10 cellular contexts compared by ENCODE assay signal in the genomic region with DNA sequence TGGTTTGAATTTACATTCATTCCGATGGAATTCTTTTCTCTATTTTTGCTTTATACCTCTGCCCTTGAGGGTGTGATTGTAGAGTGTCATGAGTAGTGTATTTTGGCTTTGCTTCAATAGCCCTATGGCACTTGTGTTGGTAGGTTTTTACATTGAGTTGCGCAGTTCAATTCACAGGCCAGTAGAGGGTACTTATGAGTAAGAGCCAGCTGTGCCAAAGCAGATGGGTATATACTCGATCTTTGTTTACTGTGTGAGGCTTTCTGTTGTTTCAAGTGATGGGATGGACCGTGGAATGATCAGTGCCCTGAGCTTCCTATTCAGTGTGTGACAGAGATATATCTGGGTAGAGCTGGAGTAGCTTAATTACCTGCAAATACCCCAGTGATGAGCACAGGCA. TPM values are rescaled to one million over a fixed set of nuclear protein-coding genes. Genes with fewer than 3 reads are reported as not detected.
DNase-seq lines count a peak whose midpoint lies in the region; ATAC-seq and TF ChIP-seq lines count a peak whose summit lies in the region.
"Had no signal": no experiment of that assay in that cellular context is flagged by ENCODE, and none has a peak within 500 bp of the region (broad histone marks: within the 10 kb centered on the region; RNA-seq: fewer than 3 reads in every experiment).

No MANE protein-coding gene starts in this region.

- ATAC-seq in GM21447 (IDR thresholded peaks at IDR 0.05; ENCODE audit: unreplicated experiment): no peak
- ATAC-seq in HG03432 (IDR thresholded peaks at IDR 0.05; ENCODE audit: unreplicated experiment): no peak

- no TSS peak for BruUV-seq in OCI-LY7 (replicated peaks; lab: Mats Ljungman, UMichigan)

- 51 to 59% methylated on average over 4 of the region's 4 CpGs for WGBS in GM23248 (ENCODE audit: low coverage in 1 of 2, low lambda C conversion rate in 2 of 2, missing lambda C conversion rate in 2 of 2), 2 experiments

- CTCF ChIA-PET in OCI-LY7 (lab: Charles Lee; ENCODE audit: unreplicated experiment): no interaction called here

- peak; percentile 63 for DNase-seq in GM23248
- peak; percentile 11 for DNase-seq in OCI-LY7 (ENCODE audit: low spot score)
- no peak for DNase-seq in fibroblast of the aortic adventitia (ENCODE audit: low read depth)
- no peak for DNase-seq in AG08396 (ENCODE audit: low spot score)
- no peak for DNase-seq in stimulated activated CD8-positive, alpha-beta memory T cell treated with anti-CD3 and anti-CD28 coated beads, Interleukin-4, amount 100 ng/mL, for 48 hours
- DNase-seq: activated gamma-delta T cell treated with Interleukin-2 at 50 U/mL for 16 hours had no signal

- TF ChIP-seq CTCF in C4-2B (conservative IDR thresholded peaks at IDR 0.05): peak; percentile 81
- peak; percentile 63 for TF ChIP-seq CTCF in OCI-LY7 (conservative IDR thresholded peaks at IDR 0.05; ENCODE audit: low read length)
- peak; percentile 27 for TF ChIP-seq CTCF in fibroblast of the aortic adventitia (IDR thresholded peaks at IDR 0.05; ENCODE audit: insufficient read depth, low read length)

- intact Hi-C loops in OCI-LY7 (cut with micrococcal nuclease; ENCODE audit: unreplicated experiment): no loop called here

- H3K27ac ChIP-seq in C4-2B (no peak overlapping the region), GM23248 (no peak overlapping the region), OCI-LY7 (ENCODE audit: low read depth, low read length, poor library complexity, severe bottlenecking) (no peak overlapping the region)

- H3K4me2 ChIP-seq in GM23248 (ENCODE audit: unreplicated experiment) (no peak overlapping the region), OCI-LY7 (ENCODE audit: low read length) (no peak overlapping the region)

- in situ Hi-C loops in GM23248 (cut with MboI): loop anchor here (10.0 kb wide), 2 partner anchors 65 to 235 kb away; no protein-coding TSS in a partner anchor

- H3K79me2 ChIP-seq in GM23248 (ENCODE audit: insufficient read depth): no peaks in the 10 kb centered on the region
- H3K79me2 ChIP-seq in OCI-LY7 (ENCODE audit: insufficient read depth, low read depth, low read length): no peaks in the 10 kb centered on the region

- H3K4me1 ChIP-seq in GM23248 (ENCODE audit: insufficient read depth): peaks cover 7% of the 10 kb centered on the region; the same call in 1 of the 2 replicates
- no peaks in the 10 kb centered on the region for H3K4me1 ChIP-seq in OCI-LY7 (ENCODE audit: insufficient read depth, low read length, poor library complexity, severe bottlenecking)
- H3K4me1 ChIP-seq: HAP-1 had no signal

- H3K9me3 ChIP-seq in GM23248 (ENCODE audit: low read depth) (no peaks in the 10 kb centered on the region), OCI-LY7 (ENCODE audit: low read length) (no peaks in the 10 kb centered on the region)
- H3K9me3 ChIP-seq: HAP-1 had no signal

- no peak overlapping the region for H3K9ac ChIP-seq in GM23248

- no peaks in the 10 kb centered on the region for H3K9me2 ChIP-seq in GM23248 (ENCODE audit: insufficient read depth)
- no peaks in the 10 kb centered on the region for H3K9me2 ChIP-seq in OCI-LY7 (ENCODE audit: insufficient read depth, low read length)

- H4K20me1 ChIP-seq in GM23248 (ENCODE audit: insufficient read depth) (no peaks in the 10 kb centered on the region), OCI-LY7 (ENCODE audit: insufficient read depth, low read length) (no peaks in the 10 kb centered on the region)

- H3F3A ChIP-seq in GM23248 (ENCODE audit: insufficient read depth): 0 out of 2 replicates have a peak, but pooled peaks cover 4% of the 10 kb centered on the region

- H2AFZ ChIP-seq in GM23248 (peak overlapping the region; percentile 16; the same call in 1 of the 2 replicates), OCI-LY7 (ENCODE audit: low read length) (no peak overlapping the region)

- H3K27me3 ChIP-seq in GM23248 (replicated peaks; ENCODE audit: insufficient read depth): no peaks in the 10 kb centered on the region

- POLR2A ChIA-PET in OCI-LY7 (lab: Charles Lee): interaction anchor here (0.6 to 1.1 kb wide), 2 partner anchors 10 to 81 kb away, joined by 3 to 4 read pairs; no protein-coding TSS in a partner anchor

- H3K4me3 ChIP-seq in GM23248 (no peak overlapping the region), OCI-LY7 (ENCODE audit: low read depth, low read length, poor library complexity, severe bottlenecking) (no peak overlapping the region), fibroblast of the aortic adventitia (ENCODE audit: low read depth, low read length) (no peak overlapping the region)
- H3K4me3 ChIP-seq: HAP-1 had no signal

- no peaks in the 10 kb centered on the region for H3K36me3 ChIP-seq in GM23248 (ENCODE audit: low read depth)
- H3K36me3 ChIP-seq in OCI-LY7 (ENCODE audit: insufficient read depth, low read length): no peaks in the 10 kb centered on the region
- H3K36me3 ChIP-seq: HAP-1 had no signal

RNA-seq across cellular contexts. Expression of a gene that starts 4.3 kb away (rescaled TPM):
- 23.2 and 36.2 TPM in 2 replicates for total RNA-seq in GM23248 (2014; rRNA removed; shearing (Covaris generic))
- 44.7 and 51.8 TPM in 2 replicates for polyA plus RNA-seq in GM23248 (2016; fragmentation: Nextera tagmentation; extraction: Ambion mirVana)
- not detected in 2 replicates for total RNA-seq in OCI-LY7 (2014; rRNA removed; shearing (Covaris generic))
- total RNA-seq in OCI-LY7 (2022) (not detected in 2 replicates), fibroblast of the aortic adventitia (ENCODE audit: low replicate concordance) (74.2 and 169 TPM in 2 replicates)

Comparison
In these comparisons a context has a peak if more than half of its experiments do, and no peak if none do; other contexts are left out.
1. CTCF ChIP-seq: peak in every context shown above with its lines; median percentile 81 in C4-2B; 63 in OCI-LY7; 27 in fibroblast of the aortic adventitia.
2. DNase-seq: peak in GM23248 (single experiment) and OCI-LY7 (single experiment); none in fibroblast of the aortic adventitia (single experiment), AG08396 (single experiment) and stimulated activated CD8-positive, alpha-beta memory T cell treated with anti-CD3 and anti-CD28 coated beads, Interleukin-4, amount 100 ng/mL, for 48 hours (single experiment).
3. RNA of a gene that starts 4.3 kb away (total RNA-seq): 74.2 to 169 TPM in fibroblast of the aortic adventitia and 23.2 to 36.2 TPM in GM23248; not detected in OCI-LY7; every median in the first group is over 10 times any median in the second.